8 cellular contexts compared by ENCODE assay signal in the genomic region with DNA sequence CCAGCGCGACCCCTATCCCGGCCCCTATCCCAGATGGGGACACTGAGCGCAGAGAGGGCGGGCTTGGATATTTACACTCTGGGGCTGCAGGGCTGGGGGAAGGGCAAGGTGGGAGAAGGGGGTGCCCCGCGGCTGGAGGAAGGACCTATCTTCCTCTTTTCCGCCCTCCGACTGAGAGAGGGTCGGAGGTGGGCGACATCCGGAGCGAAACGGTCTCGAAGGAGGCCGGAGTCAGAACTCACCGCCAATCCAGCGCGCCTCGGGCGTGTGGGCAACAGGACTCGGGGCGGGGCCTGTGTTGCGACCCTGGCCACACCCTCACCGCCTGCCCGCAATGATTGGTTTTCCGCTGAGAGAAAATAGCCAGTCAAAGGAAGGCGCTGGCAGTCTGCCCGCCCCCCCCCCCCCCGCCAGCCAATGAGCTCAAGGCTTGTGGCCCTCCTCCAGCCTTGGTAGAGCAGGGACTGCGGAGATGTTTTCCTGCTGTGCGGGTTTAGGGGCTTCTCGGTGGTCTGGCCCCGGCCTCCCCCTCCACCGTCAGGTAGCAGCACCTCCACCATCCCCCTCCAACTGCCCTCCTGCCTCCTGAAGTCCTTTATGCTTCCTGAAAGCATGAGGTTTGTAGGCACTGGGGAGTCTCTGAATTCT. TPM values are rescaled to one million over a fixed set of nuclear protein-coding genes. Genes with fewer than 3 reads are reported as not detected.
DNase-seq lines count a peak whose midpoint lies in the region; ATAC-seq and TF ChIP-seq lines count a peak whose summit lies in the region.

A gene with protein sequence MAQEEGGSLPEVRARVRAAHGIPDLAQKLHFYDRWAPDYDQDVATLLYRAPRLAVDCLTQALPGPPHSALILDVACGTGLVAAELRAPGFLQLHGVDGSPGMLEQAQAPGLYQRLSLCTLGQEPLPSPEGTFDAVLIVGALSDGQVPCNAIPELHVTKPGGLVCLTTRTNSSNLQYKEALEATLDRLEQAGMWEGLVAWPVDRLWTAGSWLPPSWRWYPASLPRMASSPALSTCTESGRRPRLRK (minus strand): TSS at position 269 of the 648 bp plus-strand sequence. CDS start 376 bp downstream, outside the sequence.

- peaks cover 21% of the 10 kb centered on the region for H3K4me1 Mint-ChIP-seq in activated naive CD4-positive, alpha-beta T cell treated with anti-CD3 and anti-CD28 coated beads, Interleukin-2, amount 10 ng/mL, durations not matched to agents 7 days and 5 days

- no peaks in the 10 kb centered on the region for H3K36me3 ChIP-seq in thoracic aorta

- H3K4me1 ChIP-seq in thoracic aorta (ENCODE audit: control insufficient read depth in 1 of 2, low read depth in 2 of 2) = peaks cover 0 to 8% of the 10 kb centered on the region in 2 donors

- TF ChIP-seq CTCF in omental fat pad (IDR thresholded peaks at IDR 0.05) = no peak
- TF ChIP-seq CTCF in thoracic aorta (IDR thresholded peaks at IDR 0.05) = no peak

- H3K27ac ChIP-seq in thoracic aorta = peak within 1 kb of the TSS in 1 of 2 donors; percentile 35

- in situ Hi-C loops in SK-MEL-5 (cut with HindIII; ENCODE audit: low pct_unique_long_range_greater_than_20kb, low sequenced_read_pairs) = no loop called here

- H3K27ac Mint-ChIP-seq in activated naive CD4-positive, alpha-beta T cell treated with anti-CD3 and anti-CD28 coated beads, Interleukin-2, amount 10 ng/mL, durations not matched to agents 7 days and 5 days = peak within 1 kb of the TSS; percentile 62

- H3K27me3 Mint-ChIP-seq in activated naive CD4-positive, alpha-beta T cell treated with anti-CD3 and anti-CD28 coated beads, Interleukin-2, amount 10 ng/mL, durations not matched to agents 7 days and 5 days = peaks cover 20% of the 10 kb centered on the region

- POLR2A ChIA-PET in HEK293T (lab: Yijun Ruan, JAX) = interaction anchor here (0.5 to 1.4 kb wide), 13 partner anchors 8 to 105 kb away, joined by 3 to 10 read pairs (median 3); partner anchors contain the start of gene ABHD11

- no peaks in the 10 kb centered on the region for H3K9me3 ChIP-seq in thoracic aorta

- DNase-seq in GM04504 (ENCODE audit: low read depth) (peak; percentile 84), HEK293T (ENCODE audit: extremely low spot score) (peak; percentile 95), MV-4-11 (lab: John Stamatoyannopoulos, UW) (peak; percentile 90), SK-MEL-5 (ENCODE audit: low read depth, low spot score) (peak; percentile 95), globus pallidus (ENCODE audit: low spot score) (peak; percentile 89), omental fat pad (ENCODE audit: low spot score) (peak; percentile 75), thoracic aorta (ENCODE audit: low spot score) (peak; percentile 81)
- peak; percentile 96 for DNase-seq in activated naive CD4-positive, alpha-beta T cell treated with anti-CD3 and anti-CD28 coated beads, Interleukin-2, amount 10 ng/mL, durations not matched to agents 7 days and 5 days

- H3K4me3 Mint-ChIP-seq in activated naive CD4-positive, alpha-beta T cell treated with anti-CD3 and anti-CD28 coated beads, Interleukin-2, amount 10 ng/mL, durations not matched to agents 7 days and 5 days = peak within 1 kb of the TSS; percentile 79

- no peaks in the 10 kb centered on the region for H3K27me3 ChIP-seq in thoracic aorta (replicated peaks; ENCODE audit: insufficient read depth)

- H3K4me3 ChIP-seq in thoracic aorta = peak within 1 kb of the TSS; percentile 74

- CTCF ChIA-PET in HEK293T (lab: Yijun Ruan, JAX) = interaction anchor here (0.6 to 1.1 kb wide), 4 partner anchors 8 to 103 kb away, joined by 3 to 5 read pairs (median 4); no protein-coding TSS in a partner anchor
- CTCF ChIA-PET in activated naive CD4-positive, alpha-beta T cell treated with anti-CD3 and anti-CD28 coated beads, Interleukin-2, amount 10 ng/mL, durations not matched to agents 7 days and 5 days (lab: Charles Lee) = interaction anchor here (0.8 kb wide), 1 partner anchor 12 kb away, joined by 4 read pairs; no protein-coding TSS in a partner anchor

- H3K36me3 Mint-ChIP-seq in activated naive CD4-positive, alpha-beta T cell treated with anti-CD3 and anti-CD28 coated beads, Interleukin-2, amount 10 ng/mL, durations not matched to agents 7 days and 5 days = no peaks in the 10 kb centered on the region

- ATAC-seq in omental fat pad (ENCODE audit: low FRiP score) (peak; percentile 91), thoracic aorta (ENCODE audit: insufficient number of reproducible peaks, low FRiP score, low read depth) (peak; percentile 94)

- no peaks in the 10 kb centered on the region for H3K9me3 Mint-ChIP-seq in activated naive CD4-positive, alpha-beta T cell treated with anti-CD3 and anti-CD28 coated beads, Interleukin-2, amount 10 ng/mL, durations not matched to agents 7 days and 5 days

TF ChIP-seq in HEK293T, 16 proteins besides CTCF, POLR2A, EP300 and RAD21:
- peak; percentile 39 for TF ChIP-seq L3MBTL2 (conservative IDR thresholded peaks at IDR 0.05)
- TF ChIP-seq LEF1 (IDR thresholded peaks at IDR 0.05; ENCODE audit: borderline replicate concordance) = no peak

RNA-seq across cellular contexts. Expression of the gene that starts here (rescaled TPM):
- 1.8 and 2.8 TPM in 2 replicates for total RNA-seq in SK-MEL-5 (2014; rRNA removed; shearing (Covaris generic))
- 1.9 and 8.7 TPM in 2 replicates for polyA plus RNA-seq in SK-MEL-5 (2015; cell fraction: cytosol; rRNA removed)
- 9.8 and 11.4 TPM in 2 replicates for polyA plus RNA-seq in SK-MEL-5 (2015; cell fraction: nucleus; rRNA removed)
- total RNA-seq in omental fat pad (1 to 10 TPM in 3 of 4 donors, not detected in 1; 2.5 to 5.7 (median 3.4) TPM), thoracic aorta (1 to 10 TPM in 1 of 2 donors, not detected in 1; 1.2 TPM)
